1 cellular context compared by ENCODE assay signal in the genomic region with DNA sequence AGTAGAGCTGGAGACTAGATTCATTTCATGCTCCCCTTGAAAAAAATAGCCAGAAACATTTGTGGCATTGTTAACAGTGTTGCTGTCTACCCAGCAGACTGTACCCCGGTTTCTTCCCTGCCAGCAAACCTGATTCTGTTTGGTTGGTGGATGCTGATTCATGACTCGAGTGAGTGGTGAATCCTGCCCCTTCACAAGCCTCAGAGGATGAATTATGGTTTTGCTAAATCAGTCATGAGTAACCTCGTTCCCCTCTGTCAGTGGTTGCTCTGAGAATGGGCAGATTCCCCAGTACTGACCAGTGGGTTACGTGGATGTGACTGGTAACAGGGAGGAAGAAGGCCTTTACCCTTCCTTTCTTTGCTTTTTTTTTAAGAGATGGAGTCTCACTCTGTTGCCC.
TF ChIP-seq lines count a peak whose summit lies in the region.

No MANE protein-coding gene starts in this region.

TF ChIP-seq in HepG2, 621 proteins besides CTCF, POLR2A, EP300 and RAD21:
- TF ChIP-seq MED1 (CRISPR knock-in tag; IDR thresholded peaks at IDR 0.05): no peak
